ENCODE assay signal across 19 cellular contexts in the genomic region with DNA sequence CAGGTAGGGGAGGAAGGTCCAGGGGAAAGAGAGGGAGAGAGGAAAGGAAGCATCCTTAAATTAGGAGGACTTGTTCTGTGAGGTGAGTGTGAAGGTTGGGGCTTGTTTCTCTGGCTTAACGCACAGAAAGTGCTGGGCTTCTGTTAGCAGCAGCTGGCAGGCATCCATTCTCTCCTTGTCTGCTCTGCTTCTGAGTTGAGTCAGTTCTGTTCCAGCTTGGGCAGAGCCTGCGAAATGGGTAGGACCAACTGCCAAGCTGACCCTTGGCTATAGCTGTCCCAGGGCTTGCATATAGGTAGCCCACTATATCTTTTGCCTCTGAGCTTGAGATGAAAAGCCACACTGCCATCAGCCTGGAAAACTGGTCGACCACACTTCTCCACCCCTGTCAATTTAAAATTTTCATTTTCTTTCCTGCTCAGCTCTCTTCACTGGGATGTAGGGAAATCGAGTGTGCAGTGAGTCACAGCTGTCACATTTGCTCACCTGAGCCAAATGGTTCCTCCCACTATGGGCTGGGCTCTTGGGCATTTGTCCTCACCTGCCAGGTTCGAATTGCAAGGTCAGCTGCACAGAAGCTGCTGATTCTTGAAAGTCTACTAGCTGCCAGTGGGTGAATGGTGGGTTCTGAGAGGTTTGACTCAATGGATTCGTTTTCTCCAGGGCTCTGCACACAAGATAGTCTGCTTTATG.
DNase-seq lines count a peak whose midpoint lies in the region; ATAC-seq and TF ChIP-seq lines count a peak whose summit lies in the region.
"Had no signal": no experiment of that assay in that cellular context is flagged by ENCODE, and none has a peak within 500 bp of the region (broad histone marks: within the 10 kb centered on the region; RNA-seq: fewer than 3 reads in every experiment).

No MANE protein-coding gene starts in this region.

- 34 to 37% methylated on average over 6 of the region's 6 CpGs for WGBS in esophagus, 2 donors
- 40 to 53% (median 48%) methylated on average over 6 of the region's 6 CpGs for WGBS in stomach, 5 donors

- no peak for TF ChIP-seq CTCF in stomach (IDR thresholded peaks at IDR 0.05)
- no peak for TF ChIP-seq CTCF in GM13976 (IDR thresholded peaks at IDR 0.05; ENCODE audit: borderline replicate concordance, control extremely low read depth, extremely low read depth, insufficient read depth, missing control alignments)

- no peak overlapping the region for H3K4me3 ChIP-seq in esophagus (ENCODE audit: low read depth in 1 of 2, low read length in 2 of 2)
- no peak overlapping the region for H3K4me3 ChIP-seq in stomach
- H3K4me3 ChIP-seq: BLaER1, MG63, thoracic aorta had no signal

- no peak for ATAC-seq in GM18498 (IDR thresholded peaks at IDR 0.05; ENCODE audit: unreplicated experiment)
- ATAC-seq in HG02588 (IDR thresholded peaks at IDR 0.05; ENCODE audit: unreplicated experiment): no peak
- ATAC-seq: effector memory CD8-positive, alpha-beta T cell; Panc1; right cardiac atrium had no signal

- intact Hi-C loops in stomach (cut with DNase I; ENCODE audit: low total_unique reads): no loop called here

- H3K36me3 ChIP-seq in esophagus (ENCODE audit: control insufficient read depth in 2 of 2, insufficient read depth in 2 of 2, low read length in 1 of 2) (peaks cover 0 to 4% of the 10 kb centered on the region in 2 donors), stomach (no peaks in the 10 kb centered on the region)
- H3K36me3 ChIP-seq: BLaER1, MG63, thoracic aorta had no signal

- H3K27me3 ChIP-seq in esophagus (ENCODE audit: control insufficient read depth in 1 of 2, insufficient read depth in 2 of 2, low read length in 2 of 2) (no peaks in the 10 kb centered on the region), stomach (no peaks in the 10 kb centered on the region)
- H3K27me3 ChIP-seq: BLaER1, MG63 had no signal

- in situ Hi-C loops in GM13976 (cut with MboI; ENCODE audit: low sequenced_read_pairs, unreplicated experiment): no loop called here

- peaks cover 2 to 9% of the 10 kb centered on the region in 2 donors for H3K4me1 ChIP-seq in esophagus (ENCODE audit: control insufficient read depth in 2 of 2, insufficient read depth in 2 of 2, low read length in 1 of 2)
- H3K4me1 ChIP-seq in stomach: peaks cover 0 to 8% (median 0%) of the 10 kb centered on the region in 4 donors

- TF ChIP-seq POLR2A in stomach (IDR thresholded peaks at IDR 0.05): no peak

- TF ChIP-seq EP300 in stomach (IDR thresholded peaks at IDR 0.05): no peak

- DNase-seq in NCI-H1417 (lab: John Stamatoyannopoulos, UW) (peak; percentile 44 to 74 (median 66)), NCI-H1417 treated with DMSO at 0.1 percent for 48 hours (lab: John Stamatoyannopoulos, UW) (no peak), NCI-H748 (lab: John Stamatoyannopoulos, UW; ENCODE audit: unreplicated experiment) (peak; percentile 52), stomach (peak; percentile 31), GM13976 (ENCODE audit: low spot score) (no peak)
- DNase-seq: activated B cell treated with CpG ODN at 0.5 μM for 24 hours; effector memory CD8-positive, alpha-beta T cell; foreskin melanocyte; MG63; NCI-H446; right cardiac atrium; stimulated activated CD4-positive, alpha-beta T cell treated with anti-CD3 and anti-CD28 coated beads, Interleukin-1b, Interleukin-23, amount 100 ng/mL, for 48 hours had no signal

- peaks cover 0 to 7% of the 10 kb centered on the region in 2 donors for H3K9me3 ChIP-seq in esophagus (ENCODE audit: control insufficient read depth in 2 of 2, insufficient read depth in 1 of 2, low read depth in 1 of 2, low read length in 1 of 2)
- peaks cover 0 to 7% (median 3%) of the 10 kb centered on the region in 4 donors for H3K9me3 ChIP-seq in stomach
- H3K9me3 ChIP-seq: MG63, thoracic aorta had no signal

- peak overlapping the region; percentile 80 to 86 for H3K27ac ChIP-seq in esophagus (ENCODE audit: low read depth in 2 of 2, low read length in 1 of 2)
- H3K27ac ChIP-seq in stomach: no peak overlapping the region
- H3K27ac ChIP-seq: 22Rv1, BLaER1, thoracic aorta had no signal

Comparison
In these comparisons a context has a peak if more than half of its experiments do, and no peak if none do; other contexts are left out.
1. DNase-seq: peak in NCI-H1417 (3 of 3), NCI-H748 (single experiment) and stomach (single experiment); none in NCI-H1417 treated with DMSO at 0.1 percent for 48 hours (single experiment) and GM13976 (single experiment).
2. H3K27ac ChIP-seq: peak in esophagus (2 of 2); none in stomach (0 of 5).